Comparison of ENCODE assay signal across 17 cellular contexts in genomic region chr12:104467346-104467837, GRCh38. TPM values are rescaled to one million over a fixed set of nuclear protein-coding genes. Genes with fewer than 3 reads are reported as not detected.
DNase-seq lines count a peak whose midpoint lies in the region; ATAC-seq and TF ChIP-seq lines count a peak whose summit lies in the region.
"Had no signal": no experiment of that assay in that cellular context is flagged by ENCODE, and none has a peak within 500 bp of the region (broad histone marks: within the 10 kb centered on the region; RNA-seq: fewer than 3 reads in every experiment).

No MANE protein-coding gene starts in this region.

- H3K23ac ChIP-seq in mesendoderm (ENCODE audit: low read length), result no peak overlapping the region

- no peak overlapping the region for H3K9ac ChIP-seq in mesendoderm (ENCODE audit: low read length)

- no peak for TF ChIP-seq CTCF in HL-60 (IDR thresholded peaks at IDR 0.05; ENCODE audit: insufficient read depth, low read length)

- peak overlapping the region; percentile 57 for H3K4me3 Mint-ChIP-seq in T-helper 17 cell

- WGBS in mesendoderm (ENCODE audit: extremely low coverage, insufficient coverage, low lambda C conversion rate), result no CpG with 5 or more reads among the region's 5 CpGs

- H3K79me1 ChIP-seq in mesendoderm (ENCODE audit: low read length), result peaks cover 9% of the 10 kb centered on the region

- no peak overlapping the region for H3K56ac ChIP-seq in mesendoderm (ENCODE audit: low read length)

- H3K36me3 ChIP-seq in mesendoderm (ENCODE audit: control insufficient read depth, insufficient read depth, low read length), result no peaks in the 10 kb centered on the region
- H3K36me3 ChIP-seq: ovary, SJSA1, upper lobe of right lung had no signal

- no peak overlapping the region for H2BK15ac ChIP-seq in mesendoderm (replicated peaks; ENCODE audit: low read depth)

- H3K4me3 ChIP-seq in HL-60 (replicated peaks; ENCODE audit: insufficient read depth, low read length) (no peak overlapping the region), mesendoderm (ENCODE audit: low read length) (no peak overlapping the region)
- H3K4me3 ChIP-seq: coronary artery, ovary, SJSA1, upper lobe of right lung had no signal

- H2BK120ac ChIP-seq in mesendoderm (ENCODE audit: low read depth, low read length), result no peak overlapping the region

- no peak for DNase-seq in activated CD4-positive, CD25-positive, alpha-beta regulatory T cell treated with anti-CD3 and anti-CD28 coated beads, Interleukin-2, amount 50 U/mL, for 72 hours
- DNase-seq in HL-60 (ENCODE audit: low read depth in 1 of 2, low spot score in 1 of 2) (peak in 1 of 2 experiments; percentile 57), T-helper 17 cell (no peak), mesendoderm (peak; percentile 82), COR-L47 (lab: John Stamatoyannopoulos, UW) (no peak), NCI-H748 (lab: John Stamatoyannopoulos, UW; ENCODE audit: unreplicated experiment) (no peak)
- DNase-seq: 8988T, DMS153, H7, NCI-H187, NCI-H774, ovary, upper lobe of right lung had no signal

- no peaks in the 10 kb centered on the region for H3K27me3 ChIP-seq in HL-60 (ENCODE audit: insufficient read depth, poor library complexity, severe bottlenecking)
- no peaks in the 10 kb centered on the region for H3K27me3 ChIP-seq in mesendoderm (ENCODE audit: insufficient read depth, low read length, poor library complexity)
- H3K27me3 ChIP-seq: ovary, SJSA1, upper lobe of right lung had no signal

- peaks cover 67% of the 10 kb centered on the region for H3K4me1 Mint-ChIP-seq in T-helper 17 cell

- H3K27ac Mint-ChIP-seq in T-helper 17 cell, result peak overlapping the region; percentile 73

- H3K4me1 ChIP-seq in mesendoderm (ENCODE audit: control insufficient read depth, low read depth, low read length), result peaks cover 4% of the 10 kb centered on the region
- H3K4me1 ChIP-seq: SJSA1 had no signal

- ATAC-seq in activated CD4-positive, CD25-positive, alpha-beta regulatory T cell treated with anti-CD3 and anti-CD28 coated beads, Interleukin-2, amount 50 U/mL, for 24 hours, result peak; percentile 27 to 49
- ATAC-seq in T-helper 17 cell, result no peak
- ATAC-seq in GM21619 (IDR thresholded peaks at IDR 0.05; ENCODE audit: unreplicated experiment), result no peak
- ATAC-seq: upper lobe of right lung had no signal

- no peak overlapping the region for H2AK5ac ChIP-seq in mesendoderm (ENCODE audit: low read length)

- peak overlapping the region; percentile 55 for H3K27ac ChIP-seq in HL-60 (replicated peaks)
- peak overlapping the region; percentile 31 for H3K27ac ChIP-seq in mesendoderm (ENCODE audit: low read depth, low read length)
- H3K27ac ChIP-seq: coronary artery, ovary, SJSA1, upper lobe of right lung had no signal

- H2BK5ac ChIP-seq in mesendoderm (ENCODE audit: low read length), result no peak overlapping the region

- H3K9me3 ChIP-seq in T-helper 17 cell (ENCODE audit: control insufficient read depth, low read length, poor library complexity, severe bottlenecking), result no peaks in the 10 kb centered on the region
- H3K9me3 ChIP-seq: ovary, SJSA1, upper lobe of right lung had no signal

- H3K18ac ChIP-seq in mesendoderm (ENCODE audit: low read length), result no peak overlapping the region

- H3K27me3 Mint-ChIP-seq in T-helper 17 cell, result no peaks in the 10 kb centered on the region

- no peak overlapping the region for H4K8ac ChIP-seq in mesendoderm (ENCODE audit: low read depth, low read length)

- H4K5ac ChIP-seq in mesendoderm (ENCODE audit: low read length), result no peak overlapping the region

- no peaks in the 10 kb centered on the region for H3K36me3 Mint-ChIP-seq in T-helper 17 cell (ENCODE audit: low read depth)

- no peak overlapping the region for H3K4ac ChIP-seq in mesendoderm (ENCODE audit: low read depth, low read length)

- H3K79me2 ChIP-seq in mesendoderm (ENCODE audit: control insufficient read depth, insufficient read depth, low read length), result no peaks in the 10 kb centered on the region

- no peak overlapping the region for H3K4me2 ChIP-seq in mesendoderm (ENCODE audit: low read length)

RNA-seq across cellular contexts. Expression of gene CHST11, which starts 10.6 kb away (rescaled TPM):
- 10 to 100 TPM; 76.6 to 78.3 TPM for total RNA-seq in T-helper 17 cell
- polyA plus RNA-seq in mesendoderm (2013, experiment 1 of 2), result 5.2 TPM
- 5.9 TPM for polyA plus RNA-seq in mesendoderm (2013, experiment 2 of 2)

Comparison
In these comparisons a context has a peak if more than half of its experiments do, and no peak if none do; other contexts are left out.
1. ATAC-seq: peak in activated CD4-positive, CD25-positive, alpha-beta regulatory T cell treated with anti-CD3 and anti-CD28 coated beads, Interleukin-2, amount 50 U/mL, for 24 hours (2 of 2); none in T-helper 17 cell (single experiment) and GM21619 (single experiment).